Comparison of ENCODE assay signal across 25 cellular contexts in the genomic region with DNA sequence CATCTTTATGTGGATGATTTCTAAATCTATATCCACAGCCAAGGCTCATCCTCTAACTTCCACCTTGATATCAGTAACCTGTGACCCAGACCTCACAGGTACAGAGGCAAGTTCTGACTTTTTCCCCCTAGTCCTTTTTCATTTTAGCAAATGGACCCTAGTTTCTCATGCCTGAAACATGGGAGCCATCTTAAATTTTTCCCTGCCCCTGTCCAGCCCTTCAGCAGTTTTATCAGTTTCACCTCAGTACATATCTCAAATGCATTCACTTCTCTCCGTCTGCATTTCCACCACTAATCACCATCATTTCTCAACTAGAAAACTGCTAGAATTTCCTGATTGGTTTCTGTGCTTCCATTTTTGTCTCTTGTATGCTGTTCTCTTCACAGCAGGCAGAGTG.
"Had no signal": no experiment of that assay in that cellular context is flagged by ENCODE, and none has a peak within 500 bp of the region (broad histone marks: within the 10 kb centered on the region; RNA-seq: fewer than 3 reads in every experiment).

No MANE protein-coding gene starts in this region.

- H3K4me3 ChIP-seq: neural progenitor cell, ovary, psoas muscle, right lobe of liver, sigmoid colon, stomach, thoracic aorta, thyroid gland, tibial nerve, upper lobe of right lung, uterus had no signal

- H3K36me3 ChIP-seq: neural progenitor cell, ovary, thoracic aorta, thyroid gland, upper lobe of right lung, uterus had no signal

- ATAC-seq: naive thymus-derived CD4-positive, alpha-beta T cell; natural killer cell; psoas muscle; right cardiac atrium; right lobe of liver; stimulated activated effector memory CD8-positive, alpha-beta T cell treated with anti-CD3 and anti-CD28 coated beads, Interleukin-12 subunit alpha, Interleukin-12 subunit beta, amount 100 ng/mL, for 72 hours; stimulated activated naive B cell treated with anti-CD40 and anti-IgM and Interleukin-4, amounts not matched to agents 10 μg/mL and 1 μg/mL and 100 μg/mL, for 72 hours; upper lobe of right lung had no signal

- H3K4me2 ChIP-seq: neural progenitor cell had no signal

- H2AFZ ChIP-seq: neural progenitor cell, parathyroid adenoma had no signal

- H3K4me1 ChIP-seq: psoas muscle, uterus had no signal

- FAIRE-seq: small intestine had no signal

- H3K27ac ChIP-seq: neural progenitor cell, ovary, parathyroid adenoma, psoas muscle, right lobe of liver, sigmoid colon, stomach, thoracic aorta, thyroid gland, tibial nerve, upper lobe of right lung, uterus had no signal

- H3K9me3 ChIP-seq: ovary, psoas muscle, right lobe of liver, sigmoid colon, stomach, thoracic aorta, thyroid gland, tibial nerve, upper lobe of right lung, uterus had no signal

- H3K27me3 ChIP-seq: neural progenitor cell, ovary, right lobe of liver, sigmoid colon, stomach, thyroid gland, tibial nerve, upper lobe of right lung, uterus had no signal

- DNase-seq: naive thymus-derived CD4-positive, alpha-beta T cell; natural killer cell; occipital lobe; ovary; posterior cingulate gyrus; psoas muscle; right cardiac atrium; right lobe of liver; sigmoid colon; small intestine; stimulated activated CD4-positive, alpha-beta T cell treated with anti-CD3 and anti-CD28 coated beads, Interleukin-15, amount 100 ng/mL, for 24 hours; stimulated activated CD4-positive, alpha-beta T cell treated with anti-CD3 and anti-CD28 coated beads, Interleukin-2, amount 100 ng/mL, for 24 hours; stimulated activated CD4-positive, alpha-beta T cell treated with anti-CD3 and anti-CD28 coated beads, Interleukin-2, amount 100 ng/mL, for 48 hours; stimulated activated CD4-positive, alpha-beta T cell treated with anti-CD3 and anti-CD28 coated beads, Interleukin-4, amount 100 ng/mL, for 24 hours; stimulated activated naive B cell treated with anti-CD40 and anti-IgM and Interleukin-4, amounts not matched to agents 10 μg/mL and 1 μg/mL and 100 μg/mL, for 72 hours; stimulated activated naive CD4-positive, alpha-beta T cell treated with Interleukin-2 at 50 U/mL for 16 hours; stomach; thyroid gland; upper lobe of right lung; uterus had no signal

- H3K9ac ChIP-seq: neural progenitor cell, parathyroid adenoma had no signal
